ENCODE assay signal across 1 cellular context in the genomic region with DNA sequence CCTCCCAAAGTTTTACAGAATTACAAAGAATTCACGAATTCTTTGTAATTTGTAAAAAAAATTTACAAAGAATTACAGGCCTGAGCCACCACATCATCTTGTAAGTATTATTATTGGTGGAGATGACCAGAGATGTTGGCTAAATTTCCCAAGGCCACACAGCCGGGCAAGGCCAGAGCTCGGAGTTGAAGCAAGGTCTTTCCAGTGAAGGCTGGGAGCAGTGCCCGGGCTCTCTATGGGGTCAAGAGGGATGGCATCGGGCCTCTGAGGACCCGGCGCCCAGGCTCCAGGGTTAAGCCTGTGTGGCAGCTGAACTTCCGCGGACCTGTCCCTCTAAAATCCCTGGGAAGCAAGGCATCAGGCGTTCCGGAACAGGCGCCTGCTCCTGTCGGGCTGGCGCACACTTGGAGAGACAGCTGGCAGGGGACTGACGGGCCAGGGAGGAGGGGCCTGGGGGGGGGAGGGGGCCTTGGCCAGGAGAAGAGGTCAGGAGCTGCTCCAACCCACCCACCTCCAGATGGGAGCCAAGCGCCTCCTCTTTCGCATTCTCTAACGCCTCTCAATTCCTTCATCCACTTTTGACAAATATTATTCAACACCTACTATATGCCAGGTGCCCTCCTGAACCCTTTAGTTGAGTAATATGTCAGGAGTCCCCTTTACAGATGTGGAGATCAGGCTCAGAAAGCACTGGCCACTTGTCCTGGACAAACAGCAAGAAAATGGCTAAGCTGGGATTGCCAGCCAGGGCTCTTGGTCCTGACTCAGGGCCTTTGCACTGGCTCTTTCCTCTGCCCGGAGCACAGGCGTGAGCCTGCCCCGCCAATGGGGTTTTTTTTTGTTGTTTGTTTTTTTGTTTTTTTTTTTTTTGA.
TF ChIP-seq lines count a peak whose summit lies in the region.

No MANE protein-coding gene starts in this region.

TF ChIP-seq in K562, 482 proteins besides CTCF, POLR2A, EP300 and RAD21:
- no peak for TF ChIP-seq MAFG (tag; conservative IDR thresholded peaks at IDR 0.05)
- TF ChIP-seq ZNF232 (CRISPR knock-in tag; IDR thresholded peaks at IDR 0.05): peak; percentile 91
- 0 out of 4 replicates have a peak, but pooled peaks of 1 of the 2 experiments have one; percentile 17 for TF ChIP-seq KDM1A (IDR thresholded peaks at IDR 0.05)
- peak; percentile 44 for TF ChIP-seq RBM25 (IDR thresholded peaks at IDR 0.05; ENCODE audit: low read depth, low read length, severe bottlenecking)
- peak; percentile 44 for TF ChIP-seq ZFP36 (IDR thresholded peaks at IDR 0.05; ENCODE audit: low read depth, low read length, partially characterized antibody)
